ENCODE assay signal across 1 cellular context in the genomic region with DNA sequence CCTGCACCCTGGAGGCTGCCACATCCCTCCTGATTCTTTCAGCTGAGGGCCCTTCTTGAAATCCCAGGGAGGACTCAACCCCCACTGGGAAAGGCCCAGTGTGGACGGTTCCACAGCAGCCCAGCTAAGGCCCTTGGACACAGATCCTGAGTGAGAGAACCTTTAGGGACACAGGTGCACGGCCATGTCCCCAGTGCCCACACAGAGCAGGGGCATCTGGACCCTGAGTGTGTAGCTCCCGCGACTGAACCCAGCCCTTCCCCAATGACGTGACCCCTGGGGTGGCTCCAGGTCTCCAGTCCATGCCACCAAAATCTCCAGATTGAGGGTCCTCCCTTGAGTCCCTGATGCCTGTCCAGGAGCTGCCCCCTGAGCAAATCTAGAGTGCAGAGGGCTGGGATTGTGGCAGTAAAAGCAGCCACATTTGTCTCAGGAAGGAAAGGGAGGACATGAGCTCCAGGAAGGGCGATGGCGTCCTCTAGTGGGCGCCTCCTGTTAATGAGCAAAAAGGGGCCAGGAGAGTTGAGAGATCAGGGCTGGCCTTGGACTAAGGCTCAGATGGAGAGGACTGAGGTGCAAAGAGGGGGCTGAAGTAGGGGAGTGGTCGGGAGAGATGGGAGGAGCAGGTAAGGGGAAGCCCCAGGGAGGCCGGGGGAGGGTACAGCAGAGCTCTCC.
A peak's percentile ranks its signal among the peaks of the same experiment; 100 is the strongest.
TF ChIP-seq lines count a peak whose summit lies in the region.

No MANE protein-coding gene starts in this region.

TF ChIP-seq in GM23338, 12 proteins besides CTCF, POLR2A, EP300 and RAD21:
- TF ChIP-seq REST (IDR thresholded peaks at IDR 0.05; ENCODE audit: unreplicated experiment): peak; percentile 35
- no peak for TF ChIP-seq EZH2 (IDR thresholded peaks at IDR 0.05; ENCODE audit: low read depth, unreplicated experiment)
- TF ChIP-seq, protein P1, sequence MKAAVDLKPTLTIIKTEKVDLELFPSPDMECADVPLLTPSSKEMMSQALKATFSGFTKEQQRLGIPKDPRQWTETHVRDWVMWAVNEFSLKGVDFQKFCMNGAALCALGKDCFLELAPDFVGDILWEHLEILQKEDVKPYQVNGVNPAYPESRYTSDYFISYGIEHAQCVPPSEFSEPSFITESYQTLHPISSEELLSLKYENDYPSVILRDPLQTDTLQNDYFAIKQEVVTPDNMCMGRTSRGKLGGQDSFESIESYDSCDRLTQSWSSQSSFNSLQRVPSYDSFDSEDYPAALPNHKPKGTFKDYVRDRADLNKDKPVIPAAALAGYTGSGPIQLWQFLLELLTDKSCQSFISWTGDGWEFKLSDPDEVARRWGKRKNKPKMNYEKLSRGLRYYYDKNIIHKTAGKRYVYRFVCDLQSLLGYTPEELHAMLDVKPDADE (IDR thresholded peaks at IDR 0.05): no peak
- TF ChIP-seq, protein P2, sequence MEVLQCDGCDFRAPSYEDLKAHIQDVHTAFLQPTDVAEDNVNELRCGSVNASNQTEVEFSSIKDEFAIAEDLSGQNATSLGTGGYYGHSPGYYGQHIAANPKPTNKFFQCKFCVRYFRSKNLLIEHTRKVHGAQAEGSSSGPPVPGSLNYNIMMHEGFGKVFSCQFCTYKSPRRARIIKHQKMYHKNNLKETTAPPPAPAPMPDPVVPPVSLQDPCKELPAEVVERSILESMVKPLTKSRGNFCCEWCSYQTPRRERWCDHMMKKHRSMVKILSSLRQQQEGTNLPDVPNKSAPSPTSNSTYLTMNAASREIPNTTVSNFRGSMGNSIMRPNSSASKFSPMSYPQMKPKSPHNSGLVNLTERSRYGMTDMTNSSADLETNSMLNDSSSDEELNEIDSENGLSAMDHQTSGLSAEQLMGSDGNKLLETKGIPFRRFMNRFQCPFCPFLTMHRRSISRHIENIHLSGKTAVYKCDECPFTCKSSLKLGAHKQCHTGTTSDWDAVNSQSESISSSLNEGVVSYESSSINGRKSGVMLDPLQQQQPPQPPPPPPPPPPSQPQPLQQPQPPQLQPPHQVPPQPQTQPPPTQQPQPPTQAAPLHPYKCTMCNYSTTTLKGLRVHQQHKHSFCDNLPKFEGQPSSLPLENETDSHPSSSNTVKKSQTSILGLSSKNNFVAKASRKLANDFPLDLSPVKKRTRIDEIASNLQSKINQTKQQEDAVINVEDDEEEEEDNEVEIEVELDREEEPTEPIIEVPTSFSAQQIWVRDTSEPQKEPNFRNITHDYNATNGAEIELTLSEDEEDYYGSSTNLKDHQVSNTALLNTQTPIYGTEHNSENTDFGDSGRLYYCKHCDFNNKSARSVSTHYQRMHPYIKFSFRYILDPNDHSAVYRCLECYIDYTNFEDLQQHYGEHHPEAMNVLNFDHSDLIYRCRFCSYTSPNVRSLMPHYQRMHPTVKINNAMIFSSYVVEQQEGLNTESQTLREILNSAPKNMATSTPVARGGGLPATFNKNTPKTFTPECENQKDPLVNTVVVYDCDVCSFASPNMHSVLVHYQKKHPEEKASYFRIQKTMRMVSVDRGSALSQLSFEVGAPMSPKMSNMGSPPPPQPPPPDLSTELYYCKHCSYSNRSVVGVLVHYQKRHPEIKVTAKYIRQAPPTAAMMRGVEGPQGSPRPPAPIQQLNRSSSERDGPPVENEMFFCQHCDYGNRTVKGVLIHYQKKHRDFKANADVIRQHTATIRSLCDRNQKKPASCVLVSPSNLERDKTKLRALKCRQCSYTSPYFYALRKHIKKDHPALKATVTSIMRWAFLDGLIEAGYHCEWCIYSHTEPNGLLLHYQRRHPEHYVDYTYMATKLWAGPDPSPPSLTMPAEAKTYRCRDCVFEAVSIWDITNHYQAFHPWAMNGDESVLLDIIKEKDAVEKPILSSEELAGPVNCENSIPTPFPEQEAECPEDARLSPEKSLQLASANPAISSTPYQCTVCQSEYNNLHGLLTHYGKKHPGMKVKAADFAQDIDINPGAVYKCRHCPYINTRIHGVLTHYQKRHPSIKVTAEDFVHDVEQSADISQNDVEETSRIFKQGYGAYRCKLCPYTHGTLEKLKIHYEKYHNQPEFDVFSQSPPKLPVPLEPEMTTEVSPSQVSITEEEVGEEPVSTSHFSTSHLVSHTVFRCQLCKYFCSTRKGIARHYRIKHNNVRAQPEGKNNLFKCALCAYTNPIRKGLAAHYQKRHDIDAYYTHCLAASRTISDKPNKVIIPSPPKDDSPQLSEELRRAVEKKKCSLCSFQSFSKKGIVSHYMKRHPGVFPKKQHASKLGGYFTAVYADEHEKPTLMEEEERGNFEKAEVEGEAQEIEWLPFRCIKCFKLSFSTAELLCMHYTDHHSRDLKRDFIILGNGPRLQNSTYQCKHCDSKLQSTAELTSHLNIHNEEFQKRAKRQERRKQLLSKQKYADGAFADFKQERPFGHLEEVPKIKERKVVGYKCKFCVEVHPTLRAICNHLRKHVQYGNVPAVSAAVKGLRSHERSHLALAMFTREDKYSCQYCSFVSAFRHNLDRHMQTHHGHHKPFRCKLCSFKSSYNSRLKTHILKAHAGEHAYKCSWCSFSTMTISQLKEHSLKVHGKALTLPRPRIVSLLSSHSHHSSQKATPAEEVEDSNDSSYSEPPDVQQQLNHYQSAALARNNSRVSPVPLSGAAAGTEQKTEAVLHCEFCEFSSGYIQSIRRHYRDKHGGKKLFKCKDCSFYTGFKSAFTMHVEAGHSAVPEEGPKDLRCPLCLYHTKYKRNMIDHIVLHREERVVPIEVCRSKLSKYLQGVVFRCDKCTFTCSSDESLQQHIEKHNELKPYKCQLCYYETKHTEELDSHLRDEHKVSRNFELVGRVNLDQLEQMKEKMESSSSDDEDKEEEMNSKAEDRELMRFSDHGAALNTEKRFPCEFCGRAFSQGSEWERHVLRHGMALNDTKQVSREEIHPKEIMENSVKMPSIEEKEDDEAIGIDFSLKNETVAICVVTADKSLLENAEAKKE (CRISPR knock-in tag; IDR thresholded peaks at IDR 0.05): no peak
- no peak for TF ChIP-seq EZH2phosphoT487 (IDR thresholded peaks at IDR 0.05; ENCODE audit: unreplicated experiment)
- no peak for TF ChIP-seq ZNF114 (CRISPR knock-in tag; IDR thresholded peaks at IDR 0.05)
- TF ChIP-seq CREB1 (CRISPR knock-in tag; IDR thresholded peaks at IDR 0.05; ENCODE audit: low read depth): no peak
- TF ChIP-seq ZNF331 (CRISPR knock-in tag; IDR thresholded peaks at IDR 0.05; ENCODE audit: low read depth): no peak
